17 cellular contexts compared by ENCODE assay signal in genomic region chr9:116574027-116574679, GRCh38.
A peak's percentile ranks its signal among the peaks of the same experiment; 100 is the strongest.
DNase-seq lines count a peak whose midpoint lies in the region; ATAC-seq and TF ChIP-seq lines count a peak whose summit lies in the region.
"Had no signal": no experiment of that assay in that cellular context is flagged by ENCODE, and none has a peak within 500 bp of the region (broad histone marks: within the 10 kb centered on the region; RNA-seq: fewer than 3 reads in every experiment).

No MANE protein-coding gene starts in this region.

- H3K36me3 ChIP-seq in HAP-1 (replicated peaks): no peaks in the 10 kb centered on the region
- H3K36me3 ChIP-seq in mesendoderm (ENCODE audit: control insufficient read depth, insufficient read depth, low read length): no peaks in the 10 kb centered on the region
- no peaks in the 10 kb centered on the region for H3K36me3 ChIP-seq in MG63
- H3K36me3 ChIP-seq in neural progenitor cell: no peaks in the 10 kb centered on the region

- in situ Hi-C loops in HAP-1 (cut with MboI; ENCODE audit: low sequenced_read_pairs): loop anchor here (10.0 kb wide), 2 partner anchors 419 to 979 kb away; partner anchors contain the start of gene PAPPA

- H3K23ac ChIP-seq in mesendoderm (ENCODE audit: low read length): no peak overlapping the region

- no peaks in the 10 kb centered on the region for H3K27me3 Mint-ChIP-seq in neural progenitor cell (ENCODE audit: insufficient read depth, low read depth)
- H3K27me3 Mint-ChIP-seq: IgD-negative memory B cell; stimulated activated memory B cell treated with anti-CD40 and anti-IgM and Interleukin-4, amounts not matched to agents 10 μg/mL and 1 μg/mL and 100 μg/mL, for 72 hours had no signal

- DNase-seq in HAP-1 (ENCODE audit: low spot score in 2 of 2): peak; percentile 82 to 89
- DNase-seq in NCI-H345 (lab: John Stamatoyannopoulos, UW): peak; percentile 81
- peak; percentile 30 for DNase-seq in fibroblast of pulmonary artery (ENCODE audit: low read depth)
- DNase-seq in mesendoderm: peak; percentile 77
- DNase-seq in MG63: no peak
- no peak for DNase-seq in neural progenitor cell (ENCODE audit: low spot score)
- DNase-seq: activated CD8-positive, alpha-beta memory T cell treated with anti-CD3 and anti-CD28 coated beads for 24 hours; C1 segment of cervical spinal cord; EL; natural killer cell; NCI-H1694; stimulated activated CD4-positive, alpha-beta T cell treated with anti-CD3 and anti-CD28 coated beads, Interleukin-4, amount 100 ng/mL, for 4 hours had no signal

- H2BK15ac ChIP-seq in mesendoderm (replicated peaks; ENCODE audit: low read depth): no peak overlapping the region

- no peak for ATAC-seq in HG03432 (IDR thresholded peaks at IDR 0.05; ENCODE audit: unreplicated experiment)
- no peak for ATAC-seq in HG03521 (IDR thresholded peaks at IDR 0.05; ENCODE audit: unreplicated experiment)
- ATAC-seq: natural killer cell; stimulated activated memory B cell treated with anti-CD40 and anti-IgM and Interleukin-4, amounts not matched to agents 10 μg/mL and 1 μg/mL and 100 μg/mL, for 72 hours had no signal

- no peaks in the 10 kb centered on the region for H3K4me1 Mint-ChIP-seq in neural progenitor cell
- H3K4me1 Mint-ChIP-seq: IgD-negative memory B cell; natural killer cell; stimulated activated memory B cell treated with anti-CD40 and anti-IgM and Interleukin-4, amounts not matched to agents 10 μg/mL and 1 μg/mL and 100 μg/mL, for 72 hours had no signal

- no peak overlapping the region for H3K4ac ChIP-seq in mesendoderm (ENCODE audit: low read depth, low read length)

- no peak overlapping the region for H2AFZ ChIP-seq in neural progenitor cell (replicated peaks)

- H3K9ac ChIP-seq in mesendoderm (ENCODE audit: low read length) (no peak overlapping the region), neural progenitor cell (no peak overlapping the region)

- H4K5ac ChIP-seq in mesendoderm (ENCODE audit: low read length): no peak overlapping the region

- H3K4me3 ChIP-seq in HAP-1 (no peak overlapping the region), fibroblast of pulmonary artery (replicated peaks; ENCODE audit: low read depth, low read length) (no peak overlapping the region), mesendoderm (ENCODE audit: low read length) (no peak overlapping the region), MG63 (no peak overlapping the region), neural progenitor cell (no peak overlapping the region)

- H3K4me2 ChIP-seq in mesendoderm (ENCODE audit: low read length) (no peak overlapping the region), neural progenitor cell (no peak overlapping the region)

- no CpG with 5 or more reads among the region's 1 CpG for WGBS in mesendoderm (ENCODE audit: extremely low coverage, insufficient coverage, low lambda C conversion rate)

- H3K79me2 ChIP-seq in mesendoderm (ENCODE audit: control insufficient read depth, insufficient read depth, low read length) (no peaks in the 10 kb centered on the region), neural progenitor cell (ENCODE audit: low read depth) (no peaks in the 10 kb centered on the region)

- H3K27ac ChIP-seq in mesendoderm (ENCODE audit: low read depth, low read length) (no peak overlapping the region), neural progenitor cell (no peak overlapping the region)

- H4K20me1 ChIP-seq in neural progenitor cell (ENCODE audit: low read depth): no peaks in the 10 kb centered on the region

- H3K79me1 ChIP-seq in mesendoderm (ENCODE audit: low read length): no peaks in the 10 kb centered on the region

- no peak overlapping the region for H2BK120ac ChIP-seq in mesendoderm (ENCODE audit: low read depth, low read length)

- H3F3A ChIP-seq in neural progenitor cell (ENCODE audit: low read depth): no peaks in the 10 kb centered on the region

- no peak overlapping the region for H2BK5ac ChIP-seq in mesendoderm (ENCODE audit: low read length)

- H3K4me3 Mint-ChIP-seq in neural progenitor cell: no peak overlapping the region
- H3K4me3 Mint-ChIP-seq: brain; IgD-negative memory B cell; natural killer cell; stimulated activated memory B cell treated with anti-CD40 and anti-IgM and Interleukin-4, amounts not matched to agents 10 μg/mL and 1 μg/mL and 100 μg/mL, for 72 hours had no signal

- no peak for TF ChIP-seq CTCF in fibroblast of pulmonary artery (IDR thresholded peaks at IDR 0.05; ENCODE audit: low read length, missing control alignments)
- no peak for TF ChIP-seq CTCF in neural progenitor cell (IDR thresholded peaks at IDR 0.05)

- no peak overlapping the region for H3K18ac ChIP-seq in mesendoderm (ENCODE audit: low read length)

- H3K9me3 ChIP-seq in HAP-1 (no peaks in the 10 kb centered on the region), MG63 (no peaks in the 10 kb centered on the region), neural progenitor cell (ENCODE audit: low read depth) (no peaks in the 10 kb centered on the region)

- H3K27me3 ChIP-seq in HAP-1 (ENCODE audit: low read depth) (no peaks in the 10 kb centered on the region), mesendoderm (ENCODE audit: insufficient read depth, low read length, poor library complexity) (no peaks in the 10 kb centered on the region), MG63 (no peaks in the 10 kb centered on the region), neural progenitor cell (no peaks in the 10 kb centered on the region)

- H3K27ac Mint-ChIP-seq in neural progenitor cell: no peak overlapping the region
- H3K27ac Mint-ChIP-seq: IgD-negative memory B cell; natural killer cell; stimulated activated memory B cell treated with anti-CD40 and anti-IgM and Interleukin-4, amounts not matched to agents 10 μg/mL and 1 μg/mL and 100 μg/mL, for 72 hours had no signal

- no peaks in the 10 kb centered on the region for H3K36me3 Mint-ChIP-seq in neural progenitor cell
- H3K36me3 Mint-ChIP-seq: brain; natural killer cell; stimulated activated memory B cell treated with anti-CD40 and anti-IgM and Interleukin-4, amounts not matched to agents 10 μg/mL and 1 μg/mL and 100 μg/mL, for 72 hours had no signal

- H4K8ac ChIP-seq in mesendoderm (ENCODE audit: low read depth, low read length): no peak overlapping the region

- H3K9me3 Mint-ChIP-seq in neural progenitor cell: no peaks in the 10 kb centered on the region
- H3K9me3 Mint-ChIP-seq: brain; IgD-negative memory B cell; stimulated activated memory B cell treated with anti-CD40 and anti-IgM and Interleukin-4, amounts not matched to agents 10 μg/mL and 1 μg/mL and 100 μg/mL, for 72 hours had no signal

- peaks cover 18% of the 10 kb centered on the region for H3K4me1 ChIP-seq in HAP-1
- no peaks in the 10 kb centered on the region for H3K4me1 ChIP-seq in mesendoderm (ENCODE audit: control insufficient read depth, low read depth, low read length)
- no peaks in the 10 kb centered on the region for H3K4me1 ChIP-seq in neural progenitor cell

- no peak overlapping the region for H3K56ac ChIP-seq in mesendoderm (ENCODE audit: low read length)

- no peak overlapping the region for H2AK5ac ChIP-seq in mesendoderm (ENCODE audit: low read length)

Comparison
In these comparisons a context has a peak if more than half of its experiments do, and no peak if none do; other contexts are left out.
1. DNase-seq: peak in HAP-1 (2 of 2), NCI-H345 (single experiment), fibroblast of pulmonary artery (single experiment) and mesendoderm (single experiment); none in MG63 (single experiment) and neural progenitor cell (single experiment).